Comparison of ENCODE assay signal across 7 cellular contexts in genomic region chr7:19665399-19666008, GRCh38. TPM values are rescaled to one million over a fixed set of nuclear protein-coding genes. Genes with fewer than 3 reads are reported as not detected.
DNase-seq lines count a peak whose midpoint lies in the region; ATAC-seq and TF ChIP-seq lines count a peak whose summit lies in the region.

No MANE protein-coding gene starts in this region.

- no peaks in the 10 kb centered on the region for H3K27me3 ChIP-seq in HCT116 (ENCODE audit: insufficient read depth, low read length)

- H4K20me1 ChIP-seq in HCT116 (ENCODE audit: insufficient read depth): no peaks in the 10 kb centered on the region

- no peak overlapping the region for H3K4me2 ChIP-seq in HCT116 (ENCODE audit: low read length)

- H3K4me1 ChIP-seq in HCT116 (ENCODE audit: control insufficient read depth in 1 of 2, insufficient read depth in 2 of 2, low read length in 2 of 2): no peaks in the 10 kb centered on the region

- DNase-seq in GM10248 (ENCODE audit: extremely low spot score): peak; percentile 21
- DNase-seq in HCT116 (ENCODE audit: low read depth, low spot score): peak; percentile 12
- peak; percentile 45 for DNase-seq in NCI-H1105 (lab: John Stamatoyannopoulos, UW)
- DNase-seq in iris pigment epithelial cell (ENCODE audit: low read depth): peak; percentile 43
- no peak for DNase-seq in activated CD4-positive, alpha-beta T cell treated with anti-CD3 and anti-CD28 coated beads, Interleukin-2, amount 50 U/mL, for 1 hour

- TF ChIP-seq CTCF in GM10248 (IDR thresholded peaks at IDR 0.05; ENCODE audit: control extremely low read depth, extremely low read depth, low read depth, missing control alignments) (peak; percentile 24), HCT116 (IDR thresholded peaks at IDR 0.05 in 2 of 3, conservative IDR thresholded peaks at IDR 0.05 in 1 of 3; ENCODE audit: borderline replicate concordance in 1 of 3, insufficient read depth in 1 of 3, low read depth in 2 of 3, low read length in 2 of 3) (peak; percentile 33 to 69 (median 42); a peak in 4 of 6 replicates), VCaP (conservative IDR thresholded peaks at IDR 0.05) (peak; percentile 75)

- TF ChIP-seq RAD21 in HCT116 (IDR thresholded peaks at IDR 0.05; ENCODE audit: low read depth): peak; percentile 69

- intact Hi-C loops in HCT116 (cut with micrococcal nuclease): loop anchor here (2.0 to 10.0 kb wide), 4 partner anchors 221 to 1308 kb away; no protein-coding TSS in a partner anchor

- RAD21 ChIA-PET in HCT116 (lab: Charles Lee; ENCODE audit: low non-redundant PET in 1 of 2, low total read pairs in 2 of 2, uncharacterized antibody in 2 of 2, unreplicated experiment in 2 of 2): interaction anchor here in 1 of 2 experiments (1.2 kb wide), 1 partner anchor 543 kb away, joined by 3 read pairs; no protein-coding TSS in a partner anchor

- no TSS peak for BruUV-seq in HCT116 (replicated peaks; lab: Mats Ljungman, UMichigan)

- CTCF ChIA-PET in GM10248 (lab: Yijun Ruan, JAX) (interaction anchor here (0.6 to 2.6 kb wide), 4 partner anchors 15 to 1313 kb away, joined by 3 to 14 read pairs (median 8); partner anchors contain the start of gene POLR1F), HCT116 (lab: Charles Lee) (interaction anchor here (0.6 to 2.0 kb wide), 7 partner anchors 48 to 1895 kb away, joined by 3 to 10 read pairs (median 4); no protein-coding TSS in a partner anchor)

- no peaks in the 10 kb centered on the region for H3K9me2 ChIP-seq in HCT116 (ENCODE audit: insufficient read depth)

- no peak for ATAC-seq in HCT116
- ATAC-seq in GM19467 (IDR thresholded peaks at IDR 0.05; ENCODE audit: unreplicated experiment): no peak

- TF ChIP-seq POLR2A in HCT116 (IDR thresholded peaks at IDR 0.05; ENCODE audit: borderline replicate concordance, extremely low read depth, insufficient read depth, insufficient read length): no peak

- no peaks in the 10 kb centered on the region for H3K79me2 ChIP-seq in HCT116 (ENCODE audit: insufficient read depth, low read length)

- no peak overlapping the region for H3K9ac ChIP-seq in HCT116 (ENCODE audit: low read length)

- H3K4me3 ChIP-seq in HCT116 (replicated peaks in 1 of 2; ENCODE audit: low read depth in 1 of 2, low read length in 2 of 2): no peak overlapping the region

- POLR2A ChIA-PET in GM10248 (lab: Yijun Ruan, JAX) (no interaction called here), HCT116 (lab: Charles Lee) (no interaction called here)

- no peaks in the 10 kb centered on the region for H3K36me3 ChIP-seq in HCT116 (ENCODE audit: control insufficient read depth in 1 of 2, insufficient read depth in 2 of 2, low read length in 2 of 2)

- peak overlapping the region; percentile 43 for H2AFZ ChIP-seq in HCT116 (ENCODE audit: low read depth, low read length, poor library complexity, severe bottlenecking)

- no peak overlapping the region for H3K27ac ChIP-seq in HCT116 (ENCODE audit: low read depth, low read length)
- no peak overlapping the region for H3K27ac ChIP-seq in VCaP

- no peaks in the 10 kb centered on the region for H3K9me3 ChIP-seq in HCT116 (ENCODE audit: control insufficient read depth in 1 of 2, insufficient read depth in 1 of 2, low read depth in 1 of 2, low read length in 2 of 2)

TF ChIP-seq in HCT116, 20 proteins besides CTCF, POLR2A, EP300 and RAD21:
- TF ChIP-seq JUND (IDR thresholded peaks at IDR 0.05): no peak
- TF ChIP-seq ZBTB33 (IDR thresholded peaks at IDR 0.05; ENCODE audit: extremely low read depth, insufficient replicate concordance, low read length): no peak
- TF ChIP-seq, protein P1, sequence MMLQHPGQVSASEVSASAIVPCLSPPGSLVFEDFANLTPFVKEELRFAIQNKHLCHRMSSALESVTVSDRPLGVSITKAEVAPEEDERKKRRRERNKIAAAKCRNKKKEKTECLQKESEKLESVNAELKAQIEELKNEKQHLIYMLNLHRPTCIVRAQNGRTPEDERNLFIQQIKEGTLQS (IDR thresholded peaks at IDR 0.05): no peak
- TF ChIP-seq YY1 (IDR thresholded peaks at IDR 0.05; ENCODE audit: extremely low read depth, insufficient replicate concordance, low read depth, low read length): no peak
- TF ChIP-seq SP1 (IDR thresholded peaks at IDR 0.05; ENCODE audit: low read depth): no peak
- TF ChIP-seq SIN3A (IDR thresholded peaks at IDR 0.05; ENCODE audit: low read depth): no peak
- TF ChIP-seq EGR1 (IDR thresholded peaks at IDR 0.05; ENCODE audit: low read depth): no peak
- no peak for TF ChIP-seq POLR2AphosphoS5 (IDR thresholded peaks at IDR 0.05; ENCODE audit: low read depth, low read length)
- no peak for TF ChIP-seq EZH2 (IDR thresholded peaks at IDR 0.05)
- TF ChIP-seq ZNF274 (IDR thresholded peaks at IDR 0.05; ENCODE audit: low read depth, low read length): no peak
- TF ChIP-seq ZFX (IDR thresholded peaks at IDR 0.05): no peak
- no peak for TF ChIP-seq CEBPB (IDR thresholded peaks at IDR 0.05; ENCODE audit: low read depth)
- no peak for TF ChIP-seq SRF (IDR thresholded peaks at IDR 0.05; ENCODE audit: low read depth)
- no peak for TF ChIP-seq EZH2phosphoT487 (IDR thresholded peaks at IDR 0.05; ENCODE audit: borderline replicate concordance)
- TF ChIP-seq, protein P2, sequence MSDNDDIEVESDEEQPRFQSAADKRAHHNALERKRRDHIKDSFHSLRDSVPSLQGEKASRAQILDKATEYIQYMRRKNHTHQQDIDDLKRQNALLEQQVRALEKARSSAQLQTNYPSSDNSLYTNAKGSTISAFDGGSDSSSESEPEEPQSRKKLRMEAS (IDR thresholded peaks at IDR 0.05): no peak
- no peak for TF ChIP-seq TCF7L2 (IDR thresholded peaks at IDR 0.05; ENCODE audit: borderline replicate concordance, extremely low read depth, insufficient read depth, insufficient read length)

RNA-seq across cellular contexts. Expression of gene POLR1F, which starts 43.3 kb away (rescaled TPM):
- 21.1 TPM for total RNA-seq in HCT116 (2021; ENCODE audit: unreplicated experiment)
- polyA plus RNA-seq in HCT116 (2012): 6.7 and 7.4 TPM in 2 replicates

Comparison
In these comparisons a context has a peak if more than half of its experiments do, and no peak if none do; other contexts are left out.
1. CTCF ChIP-seq: peak in every context shown above with its lines; median percentile 75 in VCaP; 42 in HCT116; 24 in GM10248.